30 cellular contexts compared by ENCODE assay signal in genomic region chr2:204505488-204505887, GRCh38. TPM values are rescaled to one million over a fixed set of nuclear protein-coding genes. Genes with fewer than 3 reads are reported as not detected.
DNase-seq lines count a peak whose midpoint lies in the region; FAIRE-seq and TF ChIP-seq lines count a peak whose summit lies in the region.
"Had no signal": no experiment of that assay in that cellular context is flagged by ENCODE, and none has a peak within 500 bp of the region (broad histone marks: within the 10 kb centered on the region; RNA-seq: fewer than 3 reads in every experiment).

No MANE protein-coding gene starts in this region.

- no peaks in the 10 kb centered on the region for H3K36me3 ChIP-seq in mammary epithelial cell (ENCODE audit: insufficient read depth, low read length)
- no peaks in the 10 kb centered on the region for H3K36me3 ChIP-seq in astrocyte (ENCODE audit: insufficient read depth, low read length)
- H3K36me3 ChIP-seq in H7 (replicated peaks; ENCODE audit: control insufficient read depth, insufficient read depth, low read length): no peaks in the 10 kb centered on the region
- H3K36me3 ChIP-seq: breast epithelium, heart left ventricle, thoracic aorta had no signal

- 71% methylated on average over 2 of the region's 2 CpGs for WGBS in mammary epithelial cell (ENCODE audit: low coverage, missing lambda C conversion rate)

- H3K27ac ChIP-seq in mammary epithelial cell (ENCODE audit: insufficient read depth, low read depth, low read length) (no peak overlapping the region), astrocyte (ENCODE audit: low read depth, low read length) (peak overlapping the region; percentile 65)
- H3K27ac ChIP-seq: breast epithelium, heart left ventricle, psoas muscle, thoracic aorta had no signal

- CTCF ChIA-PET in MCF 10A (lab: Yijun Ruan, JAX): interaction anchor here (1.1 kb wide), 1 partner anchor 37 kb away, joined by 3 read pairs; no protein-coding TSS in a partner anchor
- CTCF ChIA-PET in mammary epithelial cell (lab: Charles Lee; ENCODE audit: low non-redundant PET): no interaction called here
- CTCF ChIA-PET in activated naive CD4-positive, alpha-beta T cell treated with anti-CD3 and anti-CD28 coated beads, Interleukin-2, amount 10 ng/mL, durations not matched to agents 7 days and 5 days (lab: Charles Lee): no interaction called here

- no peak overlapping the region for H3K4me3 ChIP-seq in mammary epithelial cell (replicated peaks in 1 of 3; ENCODE audit: insufficient read depth in 1 of 3, low read depth in 2 of 3, low read length in 3 of 3)
- H3K4me3 ChIP-seq in astrocyte (ENCODE audit: insufficient read depth, low read depth, low read length): no peak overlapping the region
- no peak overlapping the region for H3K4me3 ChIP-seq in H7 (ENCODE audit: insufficient read depth, low read depth, low read length)
- H3K4me3 ChIP-seq: breast epithelium, heart left ventricle, psoas muscle, skin epidermis, thoracic aorta had no signal

- H3K27me3 ChIP-seq in mammary epithelial cell (ENCODE audit: insufficient read depth, low read length) (no peaks in the 10 kb centered on the region), astrocyte (ENCODE audit: insufficient read depth, low read length) (no peaks in the 10 kb centered on the region), H7 (ENCODE audit: control insufficient read depth, insufficient read depth, low read length) (no peaks in the 10 kb centered on the region)
- H3K27me3 ChIP-seq: breast epithelium, heart left ventricle had no signal

- TF ChIP-seq CTCF in MCF 10A (IDR thresholded peaks at IDR 0.05; ENCODE audit: unreplicated experiment) (no peak), mammary epithelial cell (conservative IDR thresholded peaks at IDR 0.05 in 1 of 2, IDR thresholded peaks at IDR 0.05 in 1 of 2; ENCODE audit: extremely low read depth in 1 of 2, insufficient read depth in 1 of 2, low read depth in 1 of 2, low read length in 2 of 2) (no peak), astrocyte (IDR thresholded peaks at IDR 0.05; ENCODE audit: insufficient read depth, low read depth, low read length) (no peak)

- no peaks in the 10 kb centered on the region for H3K79me2 ChIP-seq in mammary epithelial cell (ENCODE audit: insufficient read depth, low read length)
- H3K79me2 ChIP-seq in astrocyte (ENCODE audit: insufficient read depth, low read length): no peaks in the 10 kb centered on the region

- dilution Hi-C loops in mammary epithelial cell (cut with HindIII; ENCODE audit: low sequenced_read_pairs): no loop called here

- no peak for FAIRE-seq in astrocyte (lab: Jason Lieb, UNC)
- FAIRE-seq: colon, kidney, urothelium cell line had no signal

- H3K4me1 Mint-ChIP-seq in MCF 10A (ENCODE audit: insufficient read depth, unreplicated experiment) (no peaks in the 10 kb centered on the region), astrocyte (ENCODE audit: low read depth, unreplicated experiment) (peaks cover 3% of the 10 kb centered on the region)
- no peaks in the 10 kb centered on the region for H3K4me1 Mint-ChIP-seq in activated naive CD4-positive, alpha-beta T cell treated with anti-CD3 and anti-CD28 coated beads, Interleukin-2, amount 10 ng/mL, durations not matched to agents 7 days and 5 days
- H3K4me1 Mint-ChIP-seq: activated CD4-positive, alpha-beta T cell treated with anti-CD3 and anti-CD28 coated beads, Interleukin-2, amount 10 ng/mL, durations not matched to agents 7 days and 5 days had no signal

- H3K4me2 ChIP-seq in mammary epithelial cell (ENCODE audit: insufficient read depth, low read depth, low read length): no peak overlapping the region
- peak overlapping the region; percentile 19 for H3K4me2 ChIP-seq in astrocyte (ENCODE audit: low read length)

- H3K36me3 Mint-ChIP-seq in MCF 10A (ENCODE audit: insufficient read depth, unreplicated experiment) (no peaks in the 10 kb centered on the region), astrocyte (ENCODE audit: low read depth, unreplicated experiment) (no peaks in the 10 kb centered on the region)
- no peaks in the 10 kb centered on the region for H3K36me3 Mint-ChIP-seq in activated naive CD4-positive, alpha-beta T cell treated with anti-CD3 and anti-CD28 coated beads, Interleukin-2, amount 10 ng/mL, durations not matched to agents 7 days and 5 days
- H3K36me3 Mint-ChIP-seq: CD8-positive, alpha-beta T cell had no signal

- POLR2A ChIA-PET in MCF 10A (lab: Yijun Ruan, JAX): interaction anchor here (1.2 kb wide), 1 partner anchor 28 kb away, joined by 4 read pairs; no protein-coding TSS in a partner anchor

- H3K27ac Mint-ChIP-seq in MCF 10A (ENCODE audit: low read depth, unreplicated experiment) (peak overlapping the region; percentile 64), astrocyte (ENCODE audit: unreplicated experiment) (no peak overlapping the region)
- H3K27ac Mint-ChIP-seq in activated naive CD4-positive, alpha-beta T cell treated with anti-CD3 and anti-CD28 coated beads, Interleukin-2, amount 10 ng/mL, durations not matched to agents 7 days and 5 days: no peak overlapping the region
- H3K27ac Mint-ChIP-seq: activated CD4-positive, alpha-beta T cell treated with anti-CD3 and anti-CD28 coated beads, Interleukin-2, amount 10 ng/mL, durations not matched to agents 7 days and 5 days; CD8-positive, alpha-beta T cell; stimulated activated naive CD8-positive, alpha-beta T cell treated with anti-CD3 and anti-CD28 coated beads, Interleukin-15, Interleukin-2, amounts not matched to agents 100 ng/mL and 50 ng/mL, for 24 hours had no signal

- H3K9ac ChIP-seq in mammary epithelial cell (ENCODE audit: insufficient read depth, low read length) (no peak overlapping the region), astrocyte (ENCODE audit: low read length) (peak overlapping the region; percentile 45)

- H3K4me3 Mint-ChIP-seq in MCF 10A (ENCODE audit: unreplicated experiment): no peak overlapping the region
- no peak overlapping the region for H3K4me3 Mint-ChIP-seq in astrocyte (ENCODE audit: unreplicated experiment)
- no peak overlapping the region for H3K4me3 Mint-ChIP-seq in activated naive CD4-positive, alpha-beta T cell treated with anti-CD3 and anti-CD28 coated beads, Interleukin-2, amount 10 ng/mL, durations not matched to agents 7 days and 5 days
- H3K4me3 Mint-ChIP-seq: activated CD4-positive, alpha-beta T cell treated with anti-CD3 and anti-CD28 coated beads, Interleukin-2, amount 10 ng/mL, durations not matched to agents 7 days and 5 days; activated T-cell treated with anti-CD3 and anti-CD28 coated beads, Interleukin-2, amount 50 U/mL, for 4 hours; CD8-positive, alpha-beta T cell; stimulated activated naive CD8-positive, alpha-beta T cell treated with anti-CD3 and anti-CD28 coated beads, Interleukin-15, Interleukin-2, amounts not matched to agents 100 ng/mL and 50 ng/mL, for 24 hours had no signal

- H4K20me1 ChIP-seq in mammary epithelial cell (ENCODE audit: insufficient read depth, low read length): no peaks in the 10 kb centered on the region
- H4K20me1 ChIP-seq in astrocyte (ENCODE audit: insufficient read depth, low read length): no peaks in the 10 kb centered on the region

- no peaks in the 10 kb centered on the region for H3K27me3 Mint-ChIP-seq in MCF 10A (ENCODE audit: insufficient read depth, unreplicated experiment)
- H3K27me3 Mint-ChIP-seq in astrocyte (ENCODE audit: low read depth, unreplicated experiment): peaks cover 2% of the 10 kb centered on the region
- H3K27me3 Mint-ChIP-seq in activated naive CD4-positive, alpha-beta T cell treated with anti-CD3 and anti-CD28 coated beads, Interleukin-2, amount 10 ng/mL, durations not matched to agents 7 days and 5 days: no peaks in the 10 kb centered on the region
- H3K27me3 Mint-ChIP-seq: stimulated activated naive CD8-positive, alpha-beta T cell treated with anti-CD3 and anti-CD28 coated beads, Interleukin-15, Interleukin-2, amounts not matched to agents 100 ng/mL and 50 ng/mL, for 24 hours had no signal

- intact Hi-C loops in MCF 10A (cut with micrococcal nuclease): no loop called here
- intact Hi-C loops in mammary epithelial cell (cut with micrococcal nuclease): no loop called here

- H3K4me1 ChIP-seq in mammary epithelial cell (ENCODE audit: insufficient read depth, low read length) (no peaks in the 10 kb centered on the region), astrocyte (ENCODE audit: insufficient read depth, low read length) (peaks cover 4% of the 10 kb centered on the region)
- H3K4me1 ChIP-seq: breast epithelium, heart left ventricle, psoas muscle had no signal

- BruUV-seq in MCF 10A (replicated peaks; lab: Mats Ljungman, UMichigan): no TSS peak
- BruUV-seq in mammary epithelial cell (replicated peaks; lab: Mats Ljungman, UMichigan): no TSS peak

- H2AFZ ChIP-seq in mammary epithelial cell (ENCODE audit: low read depth, low read length) (no peak overlapping the region), astrocyte (ENCODE audit: low read depth, low read length) (no peak overlapping the region)

- no peak for DNase-seq in MCF 10A (ENCODE audit: unreplicated experiment)
- no peak for DNase-seq in mammary epithelial cell
- DNase-seq in astrocyte (ENCODE audit: low read depth): peak; percentile 16
- peak; percentile 12 for DNase-seq in left kidney (ENCODE audit: low read depth, low spot score)
- no peak for DNase-seq in activated naive CD4-positive, alpha-beta T cell treated with anti-CD3 and anti-CD28 coated beads, Interleukin-2, amount 10 ng/mL, durations not matched to agents 7 days and 5 days
- DNase-seq in NOMO-1 treated with dmso at 0.1 percent for 144 hours (lab: John Stamatoyannopoulos, UW; ENCODE audit: unreplicated experiment): no peak
- no peak for DNase-seq in SW480 (ENCODE audit: low spot score)
- no peak for DNase-seq in H7
- DNase-seq: 8988T; activated CD4-positive, alpha-beta T cell treated with anti-CD3 and anti-CD28 coated beads, Interleukin-2, amount 10 ng/mL, durations not matched to agents 7 days and 5 days; activated T-cell treated with anti-CD3 and anti-CD28 coated beads, Interleukin-2, amount 50 U/mL, for 4 hours; CD8-positive, alpha-beta T cell; effector CD4-positive, alpha-beta T cell; GDM1; heart left ventricle; kidney; NCI-H1092 treated with DMSO at 0.1 percent for 48 hours; NCI-H187; NCI-H2171; NCI-H524; psoas muscle; SHP77 treated with DMSO at 0.1 percent for 48 hours; SW 1271; T1000 had no signal

- H3K9me3 Mint-ChIP-seq in MCF 10A (ENCODE audit: unreplicated experiment) (no peaks in the 10 kb centered on the region), astrocyte (ENCODE audit: unreplicated experiment) (no peaks in the 10 kb centered on the region)
- H3K9me3 Mint-ChIP-seq in activated naive CD4-positive, alpha-beta T cell treated with anti-CD3 and anti-CD28 coated beads, Interleukin-2, amount 10 ng/mL, durations not matched to agents 7 days and 5 days: no peaks in the 10 kb centered on the region
- H3K9me3 Mint-ChIP-seq: activated CD4-positive, alpha-beta T cell treated with anti-CD3 and anti-CD28 coated beads, Interleukin-2, amount 10 ng/mL, durations not matched to agents 7 days and 5 days; activated T-cell treated with anti-CD3 and anti-CD28 coated beads, Interleukin-2, amount 50 U/mL, for 4 hours; CD8-positive, alpha-beta T cell; stimulated activated naive CD8-positive, alpha-beta T cell treated with anti-CD3 and anti-CD28 coated beads, Interleukin-15, Interleukin-2, amounts not matched to agents 100 ng/mL and 50 ng/mL, for 24 hours had no signal

- H3K9me3 ChIP-seq in mammary epithelial cell (replicated peaks; ENCODE audit: insufficient read depth, low read length): no peaks in the 10 kb centered on the region
- H3K9me3 ChIP-seq in astrocyte (ENCODE audit: insufficient read depth, low read depth, low read length): no peaks in the 10 kb centered on the region
- H3K9me3 ChIP-seq: breast epithelium, heart left ventricle, psoas muscle, thoracic aorta had no signal

- in situ Hi-C loops in mammary epithelial cell (cut with MboI; ENCODE audit: low sequenced_read_pairs in 2 of 2): no loop called here

RNA-seq across cellular contexts. Expression of gene PARD3B, which starts 39.8 kb away (rescaled TPM):
- total RNA-seq in MCF 10A (2022) (8.4 and 11.6 TPM in 2 replicates), mammary epithelial cell (1 to 10 TPM; 4.1 to 6.5 TPM), astrocyte (6.5 and 7.0 TPM in 2 replicates)
- 0.19 TPM for polyA plus RNA-seq in mammary epithelial cell
- not detected for polyA minus RNA-seq in mammary epithelial cell
- total RNA-seq in H7 (2014; rRNA removed; shearing (Covaris generic)): 1.4 and 2.3 TPM in 2 replicates

Comparison
In these comparisons a context has a peak if more than half of its experiments do, and no peak if none do; other contexts are left out.
1. DNase-seq: peak in astrocyte (single experiment) and left kidney (single experiment); none in MCF 10A (single experiment), mammary epithelial cell (single experiment), activated naive CD4-positive, alpha-beta T cell treated with anti-CD3 and anti-CD28 coated beads, Interleukin-2, amount 10 ng/mL, durations not matched to agents 7 days and 5 days (single experiment), NOMO-1 treated with dmso at 0.1 percent for 144 hours (single experiment), SW480 (single experiment) and H7 (single experiment).